20 cellular contexts compared by ENCODE assay signal in genomic region chr10:113585949-113586348, GRCh38. TPM values are rescaled to one million over a fixed set of nuclear protein-coding genes. Genes with fewer than 3 reads are reported as not detected.
DNase-seq lines count a peak whose midpoint lies in the region; ATAC-seq and TF ChIP-seq lines count a peak whose summit lies in the region.
"Had no signal": no experiment of that assay in that cellular context is flagged by ENCODE, and none has a peak within 500 bp of the region (broad histone marks: within the 10 kb centered on the region; RNA-seq: fewer than 3 reads in every experiment).

No MANE protein-coding gene starts in this region.

- H3K9me3 Mint-ChIP-seq in stimulated activated naive CD8-positive, alpha-beta T cell treated with anti-CD3 and anti-CD28 coated beads, Interleukin-15, amount 100 ng/mL, for 72 hours: no peaks in the 10 kb centered on the region
- no peaks in the 10 kb centered on the region for H3K9me3 Mint-ChIP-seq in WTC11
- H3K9me3 Mint-ChIP-seq: neural progenitor cell; stimulated activated memory B cell treated with anti-CD40 and anti-IgM and Interleukin-4, amounts not matched to agents 10 μg/mL and 1 μg/mL and 100 μg/mL, for 72 hours; type B pancreatic cell had no signal

- CTCF ChIA-PET in WTC11 (lab: Charles Lee): no interaction called here

- no peaks in the 10 kb centered on the region for H3K36me3 Mint-ChIP-seq in WTC11
- H3K36me3 Mint-ChIP-seq: neural progenitor cell; stimulated activated memory B cell treated with anti-CD40 and anti-IgM and Interleukin-4, amounts not matched to agents 10 μg/mL and 1 μg/mL and 100 μg/mL, for 72 hours; type B pancreatic cell had no signal

- DNase-seq in stimulated activated naive CD8-positive, alpha-beta T cell treated with anti-CD3 and anti-CD28 coated beads, Interleukin-15, amount 100 ng/mL, for 72 hours: no peak
- no peak for DNase-seq in stimulated activated naive CD8-positive, alpha-beta T cell treated with anti-CD3 and anti-CD28 coated beads, Interleukin-15, Interleukin-2, amounts not matched to agents 100 U/mL and 50 U/mL, for 24 hours
- DNase-seq in WTC11 (ENCODE audit: low spot score) (no peak), AG08395 (ENCODE audit: low spot score) (no peak), NCI-H187 (lab: John Stamatoyannopoulos, UW) (no peak)
- no peak for DNase-seq in stimulated activated CD4-positive, alpha-beta T cell treated with anti-CD3 and anti-CD28 coated beads, Interleukin-2, amount 100 ng/mL, for 24 hours
- DNase-seq: COR-L47; effector memory CD4-positive, alpha-beta T cell; HCEC 1CT; mesenchymal stem cell; NCI-H2107; sigmoid colon had no signal

- TF ChIP-seq CTCF in WTC11 (IDR thresholded peaks at IDR 0.05): no peak

- H3K27me3 Mint-ChIP-seq in stimulated activated naive CD8-positive, alpha-beta T cell treated with anti-CD3 and anti-CD28 coated beads, Interleukin-15, amount 100 ng/mL, for 72 hours: peaks cover 38% of the 10 kb centered on the region
- H3K27me3 Mint-ChIP-seq in WTC11 (ENCODE audit: low read depth): peaks cover 3% of the 10 kb centered on the region

- ATAC-seq in stimulated activated naive CD8-positive, alpha-beta T cell treated with anti-CD3 and anti-CD28 coated beads, Interleukin-15, amount 100 ng/mL, for 72 hours: peak; percentile 42
- no peak for ATAC-seq in stimulated activated naive CD8-positive, alpha-beta T cell treated with anti-CD3 and anti-CD28 coated beads, Interleukin-15, Interleukin-2, amounts not matched to agents 100 U/mL and 50 U/mL, for 24 hours
- ATAC-seq in HG03280 (IDR thresholded peaks at IDR 0.05; ENCODE audit: unreplicated experiment): peak; percentile 66
- no peak for ATAC-seq in WTC11
- ATAC-seq in GM18511 (IDR thresholded peaks at IDR 0.05; ENCODE audit: unreplicated experiment): no peak
- ATAC-seq: activated CD4-positive, CD25-positive, alpha-beta regulatory T cell treated with anti-CD3 and anti-CD28 coated beads, Interleukin-2, amount 50 U/mL, for 24 hours; stimulated activated memory B cell treated with anti-CD40 and anti-IgM and Interleukin-4, amounts not matched to agents 10 μg/mL and 1 μg/mL and 100 μg/mL, for 72 hours had no signal

- peak overlapping the region in 1 of 2 donors; percentile 91 for H3K27ac Mint-ChIP-seq in stimulated activated naive CD8-positive, alpha-beta T cell treated with anti-CD3 and anti-CD28 coated beads, Interleukin-15, amount 100 ng/mL, for 72 hours
- H3K27ac Mint-ChIP-seq in WTC11: no peak overlapping the region
- H3K27ac Mint-ChIP-seq: neural progenitor cell; stimulated activated memory B cell treated with anti-CD40 and anti-IgM and Interleukin-4, amounts not matched to agents 10 μg/mL and 1 μg/mL and 100 μg/mL, for 72 hours; type B pancreatic cell had no signal

- peaks cover 6% of the 10 kb centered on the region for H3K4me1 Mint-ChIP-seq in stimulated activated naive CD8-positive, alpha-beta T cell treated with anti-CD3 and anti-CD28 coated beads, Interleukin-15, amount 100 ng/mL, for 72 hours
- peaks cover 6% of the 10 kb centered on the region for H3K4me1 Mint-ChIP-seq in WTC11
- H3K4me1 Mint-ChIP-seq: stimulated activated memory B cell treated with anti-CD40 and anti-IgM and Interleukin-4, amounts not matched to agents 10 μg/mL and 1 μg/mL and 100 μg/mL, for 72 hours had no signal

- POLR2A ChIA-PET in WTC11 (lab: Charles Lee): no interaction called here

- no peak overlapping the region for H3K4me3 Mint-ChIP-seq in stimulated activated naive CD8-positive, alpha-beta T cell treated with anti-CD3 and anti-CD28 coated beads, Interleukin-15, amount 100 ng/mL, for 72 hours
- H3K4me3 Mint-ChIP-seq in WTC11: no peak overlapping the region
- H3K4me3 Mint-ChIP-seq: neural progenitor cell; stimulated activated memory B cell treated with anti-CD40 and anti-IgM and Interleukin-4, amounts not matched to agents 10 μg/mL and 1 μg/mL and 100 μg/mL, for 72 hours; type B pancreatic cell had no signal

TF ChIP-seq in WTC11, 78 proteins besides CTCF, POLR2A, EP300 and RAD21:
- TF ChIP-seq KAT7 (CRISPR knock-in tag; IDR thresholded peaks at IDR 0.05; ENCODE audit: borderline replicate concordance) (no peak), NFE2L1 (CRISPR knock-in tag; IDR thresholded peaks at IDR 0.05) (0 out of 2 replicates have a peak, but pooled peaks have one; percentile 52)

RNA-seq across cellular contexts. Expression of gene HABP2, which starts 33.1 kb away (rescaled TPM):
- total RNA-seq in WTC11 (2021): 0.09 to 0.18 TPM (median 0.09 TPM) in 3 replicates
- total RNA-seq: cardiac muscle cell; sigmoid colon; T-helper 2 cell treated with Interferon-gamma antibody and Interleukin-4, amounts not matched to agents 100 ng/mL and 5 ng/mL, for 36 hours had no signal

Comparison
In these comparisons a context has a peak if more than half of its experiments do, and no peak if none do; other contexts are left out.
1. ATAC-seq: peak in stimulated activated naive CD8-positive, alpha-beta T cell treated with anti-CD3 and anti-CD28 coated beads, Interleukin-15, amount 100 ng/mL, for 72 hours (single experiment) and HG03280 (single experiment); none in stimulated activated naive CD8-positive, alpha-beta T cell treated with anti-CD3 and anti-CD28 coated beads, Interleukin-15, Interleukin-2, amounts not matched to agents 100 U/mL and 50 U/mL, for 24 hours (single experiment), WTC11 (single experiment) and GM18511 (single experiment).